1 cellular context compared by ENCODE assay signal in the genomic region with DNA sequence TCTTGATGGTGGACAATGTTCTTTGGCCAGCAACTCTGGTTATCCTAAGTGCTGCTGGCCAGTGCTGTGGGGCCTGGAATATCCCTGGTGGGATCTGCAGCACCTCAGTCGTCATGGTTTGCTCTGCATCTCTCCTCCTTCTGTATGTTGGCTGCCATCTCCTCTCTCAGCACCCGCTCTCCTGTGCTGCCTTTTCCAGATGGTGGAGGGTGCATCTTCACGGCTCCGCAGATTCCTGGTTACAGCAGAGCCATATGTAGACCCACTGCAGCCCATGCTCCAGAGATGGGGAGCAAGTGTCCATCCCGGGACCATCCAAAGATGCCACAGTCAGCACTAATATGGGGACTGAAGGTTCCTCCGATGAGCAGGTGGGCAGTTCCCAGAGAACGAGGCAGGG.
TF ChIP-seq lines count a peak whose summit lies in the region.

No MANE protein-coding gene starts in this region.

TF ChIP-seq in K562, 482 proteins besides CTCF, POLR2A, EP300 and RAD21 (continued from another document):
- TF ChIP-seq NFATC3 (IDR thresholded peaks at IDR 0.05) (no peak), NCOA6 (IDR thresholded peaks at IDR 0.05) (no peak), NCOA4 (IDR thresholded peaks at IDR 0.05; ENCODE audit: partially characterized antibody) (no peak), CCNT2 (IDR thresholded peaks at IDR 0.05; ENCODE audit: borderline replicate concordance, extremely low read depth, insufficient read length, low read depth, low read length) (no peak)
- TF ChIP-seq, protein P1, sequence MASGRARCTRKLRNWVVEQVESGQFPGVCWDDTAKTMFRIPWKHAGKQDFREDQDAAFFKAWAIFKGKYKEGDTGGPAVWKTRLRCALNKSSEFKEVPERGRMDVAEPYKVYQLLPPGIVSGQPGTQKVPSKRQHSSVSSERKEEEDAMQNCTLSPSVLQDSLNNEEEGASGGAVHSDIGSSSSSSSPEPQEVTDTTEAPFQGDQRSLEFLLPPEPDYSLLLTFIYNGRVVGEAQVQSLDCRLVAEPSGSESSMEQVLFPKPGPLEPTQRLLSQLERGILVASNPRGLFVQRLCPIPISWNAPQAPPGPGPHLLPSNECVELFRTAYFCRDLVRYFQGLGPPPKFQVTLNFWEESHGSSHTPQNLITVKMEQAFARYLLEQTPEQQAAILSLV (tag; IDR thresholded peaks at IDR 0.05): no peak
- TF ChIP-seq, protein P2, sequence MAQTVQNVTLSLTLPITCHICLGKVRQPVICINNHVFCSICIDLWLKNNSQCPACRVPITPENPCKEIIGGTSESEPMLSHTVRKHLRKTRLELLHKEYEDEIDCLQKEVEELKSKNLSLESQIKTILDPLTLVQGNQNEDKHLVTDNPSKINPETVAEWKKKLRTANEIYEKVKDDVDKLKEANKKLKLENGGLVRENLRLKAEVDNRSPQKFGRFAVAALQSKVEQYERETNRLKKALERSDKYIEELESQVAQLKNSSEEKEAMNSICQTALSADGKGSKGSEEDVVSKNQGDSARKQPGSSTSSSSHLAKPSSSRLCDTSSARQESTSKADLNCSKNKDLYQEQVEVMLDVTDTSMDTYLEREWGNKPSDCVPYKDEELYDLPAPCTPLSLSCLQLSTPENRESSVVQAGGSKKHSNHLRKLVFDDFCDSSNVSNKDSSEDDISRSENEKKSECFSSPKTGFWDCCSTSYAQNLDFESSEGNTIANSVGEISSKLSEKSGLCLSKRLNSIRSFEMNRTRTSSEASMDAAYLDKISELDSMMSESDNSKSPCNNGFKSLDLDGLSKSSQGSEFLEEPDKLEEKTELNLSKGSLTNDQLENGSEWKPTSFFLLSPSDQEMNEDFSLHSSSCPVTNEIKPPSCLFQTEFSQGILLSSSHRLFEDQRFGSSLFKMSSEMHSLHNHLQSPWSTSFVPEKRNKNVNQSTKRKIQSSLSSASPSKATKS (CRISPR knock-in tag; IDR thresholded peaks at IDR 0.05): no peak
- TF ChIP-seq, protein P3, sequence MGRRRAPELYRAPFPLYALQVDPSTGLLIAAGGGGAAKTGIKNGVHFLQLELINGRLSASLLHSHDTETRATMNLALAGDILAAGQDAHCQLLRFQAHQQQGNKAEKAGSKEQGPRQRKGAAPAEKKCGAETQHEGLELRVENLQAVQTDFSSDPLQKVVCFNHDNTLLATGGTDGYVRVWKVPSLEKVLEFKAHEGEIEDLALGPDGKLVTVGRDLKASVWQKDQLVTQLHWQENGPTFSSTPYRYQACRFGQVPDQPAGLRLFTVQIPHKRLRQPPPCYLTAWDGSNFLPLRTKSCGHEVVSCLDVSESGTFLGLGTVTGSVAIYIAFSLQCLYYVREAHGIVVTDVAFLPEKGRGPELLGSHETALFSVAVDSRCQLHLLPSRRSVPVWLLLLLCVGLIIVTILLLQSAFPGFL (CRISPR knock-in tag; IDR thresholded peaks at IDR 0.05): no peak
